In genomic region chr11:565921-566509, GRCh38 we compare ENCODE assay signal across 10 cellular contexts. TPM values are rescaled to one million over a fixed set of nuclear protein-coding genes. Genes with fewer than 3 reads are reported as not detected.
DNase-seq lines count a peak whose midpoint lies in the region; ATAC-seq, FAIRE-seq and TF ChIP-seq lines count a peak whose summit lies in the region.
"Had no signal": no experiment of that assay in that cellular context is flagged by ENCODE, and none has a peak within 500 bp of the region (broad histone marks: within the 10 kb centered on the region; RNA-seq: fewer than 3 reads in every experiment).

No MANE protein-coding gene starts in this region.

- H4K20me1 ChIP-seq in BLaER1 treated with 17β-estradiol and CSF1 and Interleukin-3, amounts not matched to agents 10 nM and 100 nM = peaks cover 17 to 67% (median 42%) of the 10 kb centered on the region in 11 experiments; a peak in 21 of 22 replicates

- no peak overlapping the region for H3K27ac Mint-ChIP-seq in HFFc6

- no peak overlapping the region; a peak in 1 of 22 replicates for H3K27ac ChIP-seq in BLaER1 treated with 17β-estradiol and CSF1 and Interleukin-3, amounts not matched to agents 10 nM and 100 nM
- H3K27ac ChIP-seq: ovary had no signal

- peaks cover 43 to 71% (median 51%) of the 10 kb centered on the region in 10 experiments for H3K4me1 ChIP-seq in BLaER1 treated with 17β-estradiol and CSF1 and Interleukin-3, amounts not matched to agents 10 nM and 100 nM

- no peak for FAIRE-seq in bronchial epithelial cell (lab: Jason Lieb, UNC)

- H3K36me3 ChIP-seq in BLaER1 treated with 17β-estradiol and CSF1 and Interleukin-3, amounts not matched to agents 10 nM and 100 nM = peaks cover 0 to 22% (median 0%) of the 10 kb centered on the region in 11 experiments; a peak in 7 of 22 replicates
- peaks cover 26% of the 10 kb centered on the region for H3K36me3 ChIP-seq in bronchial epithelial cell (ENCODE audit: control insufficient read depth, insufficient read depth, low read length)
- H3K36me3 ChIP-seq: ovary had no signal

- H3K9me3 ChIP-seq in BLaER1 treated with 17β-estradiol and CSF1 and Interleukin-3, amounts not matched to agents 10 nM and 100 nM (replicated peaks in 1 of 11) = no peaks in the 10 kb centered on the region
- H3K9me3 ChIP-seq: ovary, stomach had no signal

- peak overlapping the region in 5 of 11 experiments; percentile 26 to 98 (median 91); a peak in 4 of 22 replicates for H3K9ac ChIP-seq in BLaER1 treated with 17β-estradiol and CSF1 and Interleukin-3, amounts not matched to agents 10 nM and 100 nM

- ATAC-seq in HG02840 (IDR thresholded peaks at IDR 0.05; ENCODE audit: low FRiP score, unreplicated experiment) = no peak
- ATAC-seq in HG03095 (IDR thresholded peaks at IDR 0.05; ENCODE audit: unreplicated experiment) = no peak
- ATAC-seq in GM21423 (IDR thresholded peaks at IDR 0.05; ENCODE audit: unreplicated experiment) = no peak

- H3K27me3 Mint-ChIP-seq in HFFc6 (ENCODE audit: insufficient read depth) = no peaks in the 10 kb centered on the region
- H3K27me3 Mint-ChIP-seq: activated CD4-positive, alpha-beta T cell treated with anti-CD3 and anti-CD28 coated beads, Interleukin-2, amount 10 ng/mL, durations not matched to agents 7 days and 5 days had no signal

- TF ChIP-seq CTCF in HFFc6 (IDR thresholded peaks at IDR 0.05) (0 out of 2 replicates have a peak, but pooled peaks have one; percentile 25), bronchial epithelial cell (IDR thresholded peaks at IDR 0.05; ENCODE audit: insufficient read depth, low read length, severe bottlenecking) (peak; percentile 10)

- H3K27me3 ChIP-seq in BLaER1 treated with 17β-estradiol and CSF1 and Interleukin-3, amounts not matched to agents 10 nM and 100 nM = peaks cover 0 to 5% (median 0%) of the 10 kb centered on the region in 11 experiments; a peak in 1 of 22 replicates
- no peaks in the 10 kb centered on the region for H3K27me3 ChIP-seq in bronchial epithelial cell (ENCODE audit: control insufficient read depth, insufficient read depth, low read length)
- H3K27me3 ChIP-seq: ovary had no signal

- no peaks in the 10 kb centered on the region for H3K4me1 Mint-ChIP-seq in HFFc6 (ENCODE audit: low read depth)

- peak overlapping the region; percentile 30 to 100 (median 97); a peak in 15 of 22 replicates for H3K4me2 ChIP-seq in BLaER1 treated with 17β-estradiol and CSF1 and Interleukin-3, amounts not matched to agents 10 nM and 100 nM

- peak; percentile 27 for DNase-seq in HFFc6
- DNase-seq in bronchial epithelial cell (ENCODE audit: low read depth) = no peak
- DNase-seq: activated CD4-positive, alpha-beta T cell treated with anti-CD3 and anti-CD28 coated beads, Interleukin-2, amount 10 ng/mL, durations not matched to agents 7 days and 5 days; NCI-H526; stomach had no signal

- H3K4me3 Mint-ChIP-seq in HFFc6 = no peak overlapping the region

- H3K9me3 Mint-ChIP-seq in HFFc6 = no peaks in the 10 kb centered on the region
- H3K9me3 Mint-ChIP-seq: activated CD4-positive, alpha-beta T cell treated with anti-CD3 and anti-CD28 coated beads, Interleukin-2, amount 10 ng/mL, durations not matched to agents 7 days and 5 days had no signal

- H3K36me3 Mint-ChIP-seq in HFFc6 (ENCODE audit: low read depth) = no peaks in the 10 kb centered on the region

- H3K4me3 ChIP-seq in BLaER1 treated with 17β-estradiol and CSF1 and Interleukin-3, amounts not matched to agents 10 nM and 100 nM = peak overlapping the region in 1 of 10 experiments; percentile 93; a peak in 1 of 20 replicates
- H3K4me3 ChIP-seq in bronchial epithelial cell (ENCODE audit: low read depth, low read length) = no peak overlapping the region
- H3K4me3 ChIP-seq: ovary, stomach had no signal

RNA-seq across cellular contexts. Expression of gene RASSF7, which starts 5.2 kb away (rescaled TPM):
- total RNA-seq in HFFc6 (2021; fragmentation: NEBNext Ultra II Directional; extraction: Animal tissue kit (Norgen Biotek cat#: 25700)) = 10 to 100 TPM; 10.1 to 18.8 (median 12.7) TPM
- 44.4 and 45.5 TPM in 2 replicates for total RNA-seq in bronchial epithelial cell

RNA-seq across cellular contexts. Expression of gene LMNTD2, which starts 5.5 kb away (rescaled TPM):
- total RNA-seq in HFFc6 (2021; fragmentation: NEBNext Ultra II Directional; extraction: Animal tissue kit (Norgen Biotek cat#: 25700)) = 1 to 10 TPM in 3 of 6 experiments, under 1 TPM in 3; 0.37 to 2.3 (median 0.97) TPM
- 0.90 and 1.1 TPM in 2 replicates for total RNA-seq in bronchial epithelial cell

RNA-seq across cellular contexts. Expression of gene PHRF1, which starts 10.3 kb away (rescaled TPM):
- total RNA-seq in HFFc6 (2021; fragmentation: NEBNext Ultra II Directional; extraction: Animal tissue kit (Norgen Biotek cat#: 25700)) = 10 to 100 TPM; 23.8 to 27.5 (median 24.8) TPM
- total RNA-seq in bronchial epithelial cell = 21.1 and 26.1 TPM in 2 replicates

RNA-seq across cellular contexts. Expression of gene LRRC56, which starts 28.7 kb away (rescaled TPM):
- total RNA-seq in HFFc6 (2021; fragmentation: NEBNext Ultra II Directional; extraction: Animal tissue kit (Norgen Biotek cat#: 25700)) = under 1 TPM; 0.23 to 0.83 (median 0.55) TPM
- 0.26 and 0.38 TPM in 2 replicates for total RNA-seq in bronchial epithelial cell

RNA-seq across cellular contexts. Expression of gene HRAS, which starts 30.6 kb away (rescaled TPM):
- total RNA-seq in HFFc6 (2021; fragmentation: NEBNext Ultra II Directional; extraction: Animal tissue kit (Norgen Biotek cat#: 25700)) = 100 to 1,000 TPM; 102 to 125 (median 107) TPM
- 150 and 199 TPM in 2 replicates for total RNA-seq in bronchial epithelial cell
